Comparison of ENCODE assay signal across 8 cellular contexts in the genomic region with DNA sequence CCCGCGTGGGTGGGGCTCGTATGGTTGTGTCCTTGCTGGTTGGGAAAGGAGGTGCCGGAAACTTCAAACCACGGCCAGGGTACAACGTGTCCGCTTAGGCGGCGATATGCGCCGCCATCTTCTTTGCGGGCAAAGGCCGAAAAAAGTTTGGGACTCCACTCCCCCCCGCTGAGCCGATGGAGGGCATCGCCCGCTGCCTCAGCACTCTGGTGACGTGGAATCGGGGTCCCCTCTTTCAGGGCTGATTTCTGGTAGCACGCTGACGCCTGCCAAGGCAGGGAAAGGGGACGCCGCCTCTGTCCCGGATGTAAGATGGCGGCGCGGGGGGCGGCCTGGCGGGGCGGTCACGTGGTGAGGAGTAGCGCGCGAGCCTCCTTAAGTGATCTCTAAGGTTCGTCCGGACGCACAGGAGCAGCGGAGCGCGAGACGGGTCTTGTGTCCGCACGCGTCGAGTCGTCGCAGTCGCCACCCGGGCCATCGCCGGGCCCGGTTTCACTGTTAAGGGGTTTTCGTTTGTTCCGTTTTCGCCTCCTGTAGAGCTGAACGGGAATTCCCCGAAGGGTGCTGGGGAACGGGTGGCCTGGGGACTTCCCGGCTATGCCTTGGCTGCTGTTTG.
DNase-seq lines count a peak whose midpoint lies in the region; ATAC-seq, FAIRE-seq and TF ChIP-seq lines count a peak whose summit lies in the region.

No MANE protein-coding gene starts in this region.

- TF ChIP-seq CTCF in GM13977 (IDR thresholded peaks at IDR 0.05; ENCODE audit: extremely low read depth, insufficient read depth, missing control alignments): no peak
- TF ChIP-seq CTCF in psoas muscle (IDR thresholded peaks at IDR 0.05): no peak

- no peaks in the 10 kb centered on the region for H3K9me3 ChIP-seq in psoas muscle

- peak overlapping the region; percentile 99 for H3K27ac ChIP-seq in psoas muscle

- H3K36me3 Mint-ChIP-seq in T-cell: no peaks in the 10 kb centered on the region

- FAIRE-seq in urothelium cell line (lab: Jason Lieb, UNC): no peak

- WGBS in psoas muscle, 3 donors: 0 to 1% (median 0%) methylated on average over 59 of the region's 59 CpGs

- peak overlapping the region; percentile 80 to 97 (median 90) for H3K4me3 Mint-ChIP-seq in T-cell

- H3K36me3 ChIP-seq in psoas muscle (ENCODE audit: insufficient read depth in 1 of 2, low read depth in 1 of 2): no peaks in the 10 kb centered on the region

- H3K4me1 ChIP-seq in psoas muscle: peaks cover 24% of the 10 kb centered on the region

- peaks cover 33 to 40% (median 38%) of the 10 kb centered on the region in 3 donors for H3K4me1 Mint-ChIP-seq in T-cell

- POLR2A ChIA-PET in T-cell (lab: Charles Lee): interaction anchor here (0.6 to 2.0 kb wide), 8 partner anchors 10 to 1620 kb away, joined by 3 to 13 read pairs (median 4); a partner anchor contains a TSS

- peak overlapping the region; percentile 90 for H3K4me3 ChIP-seq in psoas muscle

- DNase-seq in GM13977 (ENCODE audit: low spot score): peak; percentile 86
- DNase-seq in NCI-H146 (lab: John Stamatoyannopoulos, UW): peak; percentile 96
- peak; percentile 74 to 89 (median 84) for DNase-seq in T-cell
- peak; percentile 83 for DNase-seq in amniotic stem cell (lab: John Stamatoyannopoulos, UW)
- peak; percentile 94 for DNase-seq in left ventricle myocardium superior
- peak; percentile 89 to 94 for DNase-seq in psoas muscle
- peak; percentile 82 for DNase-seq in urothelium cell line (ENCODE audit: low spot score)

- ATAC-seq in HG02870 (IDR thresholded peaks at IDR 0.05; ENCODE audit: unreplicated experiment): peak; percentile 64
- peak; percentile 68 to 80 (median 71) for ATAC-seq in T-cell (replicated peaks in 1 of 4)
- peak; percentile 90 for ATAC-seq in left ventricle myocardium superior
- ATAC-seq in psoas muscle: peak; percentile 87 to 91 (median 88)

- H3K27me3 ChIP-seq in psoas muscle (ENCODE audit: insufficient read depth in 3 of 3, low read length in 2 of 3): no peaks in the 10 kb centered on the region

- CTCF ChIA-PET in T-cell (lab: Charles Lee): interaction anchor here in 1 of 2 donors (1.9 kb wide), 1 partner anchor 136 kb away, joined by 6 read pairs; a partner anchor contains a TSS

- no peaks in the 10 kb centered on the region for H3K9me3 Mint-ChIP-seq in T-cell

- intact Hi-C loops in left ventricle myocardium superior (cut with micrococcal nuclease) (no loop called here), psoas muscle (cut with DNase I) (loop anchor here (5.0 kb wide), 1 partner anchor 190 kb away; no protein-coding TSS in a partner anchor)

- no peaks in the 10 kb centered on the region for H3K27me3 Mint-ChIP-seq in T-cell

- peak overlapping the region; percentile 98 for H3K27ac Mint-ChIP-seq in T-cell

- in situ Hi-C loops in GM13977 (cut with MboI; ENCODE audit: low pct_unique_long_range_greater_than_20kb, low sequenced_read_pairs, unreplicated experiment): no loop called here

Comparison
In these comparisons a context has a peak if more than half of its experiments do, and no peak if none do; other contexts are left out.
1. Peak in every context shown above with its lines: DNase-seq, ATAC-seq, H3K4me3 ChIP-seq and H3K27ac ChIP-seq.